Comparison of ENCODE assay signal across 18 cellular contexts in genomic region chr2:71461304-71461671, GRCh38. TPM values are rescaled to one million over a fixed set of nuclear protein-coding genes. Genes with fewer than 3 reads are reported as not detected.
DNase-seq lines count a peak whose midpoint lies in the region; ATAC-seq, FAIRE-seq and TF ChIP-seq lines count a peak whose summit lies in the region.
"Had no signal": no experiment of that assay in that cellular context is flagged by ENCODE, and none has a peak within 500 bp of the region (broad histone marks: within the 10 kb centered on the region; RNA-seq: fewer than 3 reads in every experiment).

No MANE protein-coding gene starts in this region.

- H3K4ac ChIP-seq in mesenchymal stem cell (ENCODE audit: low read depth in 1 of 2, low read length in 2 of 2): no peak overlapping the region

- intact Hi-C loops in left ventricle myocardium inferior (cut with micrococcal nuclease): loop anchor here (5.0 kb wide), 1 partner anchor 46 kb away; no protein-coding TSS in a partner anchor
- intact Hi-C loops in left ventricle myocardium superior (cut with micrococcal nuclease): loop anchor here (5.0 kb wide), 1 partner anchor 46 kb away; no protein-coding TSS in a partner anchor

- no peaks in the 10 kb centered on the region for H3K36me3 ChIP-seq in left ventricle myocardium inferior
- no peaks in the 10 kb centered on the region for H3K36me3 ChIP-seq in astrocyte (ENCODE audit: insufficient read depth, low read length)
- H3K36me3 ChIP-seq in mesenchymal stem cell (ENCODE audit: control insufficient read depth in 1 of 2, insufficient read depth in 2 of 2, low read depth in 1 of 2, low read length in 2 of 2): peaks cover 0 to 33% of the 10 kb centered on the region in 2 experiments

- H3K27me3 ChIP-seq in left ventricle myocardium inferior (ENCODE audit: low read depth): no peaks in the 10 kb centered on the region
- H3K27me3 ChIP-seq in astrocyte (ENCODE audit: insufficient read depth, low read length): peaks cover 13% of the 10 kb centered on the region
- peaks cover 0 to 57% of the 10 kb centered on the region in 2 experiments for H3K27me3 ChIP-seq in mesenchymal stem cell (ENCODE audit: control insufficient read depth in 1 of 2, insufficient read depth in 1 of 2, low read length in 2 of 2)

- H3K4me2 ChIP-seq in astrocyte (ENCODE audit: low read length) (no peak overlapping the region), mesenchymal stem cell (ENCODE audit: low read length, poor library complexity, severe bottlenecking) (no peak overlapping the region)

- DNase-seq in left ventricle myocardium inferior (no peak), left ventricle myocardium superior (no peak), astrocyte (ENCODE audit: low read depth) (no peak), mesenchymal stem cell (no peak), ureter (ENCODE audit: low spot score) (peak; percentile 27), ecto neural progenitor cell (ENCODE audit: low spot score) (no peak), HTR-8/SVneo (ENCODE audit: insufficient read length, low spot score) (no peak), NCI-H1436 treated with DMSO at 0.1 percent for 48 hours (lab: John Stamatoyannopoulos, UW) (no peak)
- DNase-seq: CD4-positive, CD25-positive, alpha-beta regulatory T cell; COR-L47; NCI-H1105; NCI-H1694 treated with DMSO at 0.1 percent for 48 hours; NCI-H510A; NCI-H774 had no signal

- H2BK15ac ChIP-seq in mesenchymal stem cell (ENCODE audit: low read depth, poor library complexity, severe bottlenecking): no peak overlapping the region

- no peak overlapping the region for H3K18ac ChIP-seq in mesenchymal stem cell (ENCODE audit: low read depth in 1 of 2, low read length in 2 of 2)

- H2BK120ac ChIP-seq in mesenchymal stem cell (ENCODE audit: low read depth, low read length): no peak overlapping the region

- H3K9me3 ChIP-seq in left ventricle myocardium inferior (replicated peaks) (no peaks in the 10 kb centered on the region), astrocyte (ENCODE audit: insufficient read depth, low read depth, low read length) (peaks cover 5% of the 10 kb centered on the region), mesenchymal stem cell (ENCODE audit: control insufficient read depth, low read length) (peaks cover 13% of the 10 kb centered on the region)

- peak overlapping the region; percentile 37 for H2AK5ac ChIP-seq in mesenchymal stem cell (ENCODE audit: low read length, severe bottlenecking)

- no peaks in the 10 kb centered on the region for H3K27me3 Mint-ChIP-seq in astrocyte (ENCODE audit: low read depth, unreplicated experiment)

- no peaks in the 10 kb centered on the region for H4K20me1 ChIP-seq in astrocyte (ENCODE audit: insufficient read depth, low read length)

- H3K27ac ChIP-seq in left ventricle myocardium inferior (replicated peaks): peak overlapping the region; percentile 91
- no peak overlapping the region for H3K27ac ChIP-seq in astrocyte (ENCODE audit: low read depth, low read length)
- peak overlapping the region; percentile 30 for H3K27ac ChIP-seq in mesenchymal stem cell (ENCODE audit: low read length, poor library complexity, severe bottlenecking)
- H3K27ac ChIP-seq: GM23248, RWPE1 had no signal

- peak overlapping the region; percentile 60 for H3K27ac Mint-ChIP-seq in astrocyte (ENCODE audit: unreplicated experiment)
- H3K27ac Mint-ChIP-seq: B cell; CD4-positive, CD25-positive, alpha-beta regulatory T cell had no signal

- H4K8ac ChIP-seq in mesenchymal stem cell (ENCODE audit: low read length): no peak overlapping the region

- no peak for FAIRE-seq in astrocyte (lab: Jason Lieb, UNC)
- FAIRE-seq in HTR-8/SVneo (lab: Jason Lieb, UNC): no peak
- FAIRE-seq: G401.6 had no signal

- TF ChIP-seq CTCF in left ventricle myocardium inferior (IDR thresholded peaks at IDR 0.05; ENCODE audit: borderline replicate concordance) (no peak), astrocyte (IDR thresholded peaks at IDR 0.05; ENCODE audit: insufficient read depth, low read depth, low read length) (no peak)

- H4K91ac ChIP-seq in mesenchymal stem cell (ENCODE audit: low read length): no peak overlapping the region

- peaks cover 50% of the 10 kb centered on the region for H3K4me1 Mint-ChIP-seq in astrocyte (ENCODE audit: low read depth, unreplicated experiment)
- H3K4me1 Mint-ChIP-seq: B cell had no signal

- H3K4me3 ChIP-seq in left ventricle myocardium inferior (no peak overlapping the region), astrocyte (ENCODE audit: insufficient read depth, low read depth, low read length) (no peak overlapping the region), mesenchymal stem cell (ENCODE audit: insufficient read depth in 1 of 2, low read depth in 1 of 2, low read length in 2 of 2) (no peak overlapping the region)
- H3K4me3 ChIP-seq: GM23248 had no signal

- H3K9me3 Mint-ChIP-seq in astrocyte (ENCODE audit: unreplicated experiment): no peaks in the 10 kb centered on the region

- H3K79me2 ChIP-seq in astrocyte (ENCODE audit: insufficient read depth, low read length): no peaks in the 10 kb centered on the region

- H3K79me1 ChIP-seq in mesenchymal stem cell (replicated peaks; ENCODE audit: low read length, poor library complexity, severe bottlenecking): peaks cover 24% of the 10 kb centered on the region

- H3K14ac ChIP-seq in mesenchymal stem cell (ENCODE audit: low read length in 2 of 2): no peak overlapping the region

- no peak overlapping the region for H2BK12ac ChIP-seq in mesenchymal stem cell (ENCODE audit: low read length in 2 of 2)

- H3K36me3 Mint-ChIP-seq in astrocyte (ENCODE audit: low read depth, unreplicated experiment): peaks cover 19% of the 10 kb centered on the region
- H3K36me3 Mint-ChIP-seq: CD4-positive, CD25-positive, alpha-beta regulatory T cell had no signal

- peaks cover 96% of the 10 kb centered on the region for H3K4me1 ChIP-seq in left ventricle myocardium inferior
- H3K4me1 ChIP-seq in astrocyte (ENCODE audit: insufficient read depth, low read length): peaks cover 36% of the 10 kb centered on the region
- H3K4me1 ChIP-seq in mesenchymal stem cell (ENCODE audit: control insufficient read depth, insufficient read depth, low read depth, low read length): peaks cover 59% of the 10 kb centered on the region

- H2BK5ac ChIP-seq in mesenchymal stem cell (ENCODE audit: low read depth, low read length, poor library complexity, severe bottlenecking): no peak overlapping the region

- WGBS in mesenchymal stem cell: 70% methylated on average over 5 of the region's 5 CpGs

- H2AFZ ChIP-seq in astrocyte (ENCODE audit: low read depth, low read length): no peak overlapping the region
- H2AFZ ChIP-seq in mesenchymal stem cell (ENCODE audit: low read depth, low read length): no peak overlapping the region
- H2AFZ ChIP-seq: GM23248 had no signal

- H3K4me3 Mint-ChIP-seq in astrocyte (ENCODE audit: unreplicated experiment): peak overlapping the region; percentile 30
- H3K4me3 Mint-ChIP-seq: B cell; CD4-positive, CD25-positive, alpha-beta regulatory T cell had no signal

- no peak for ATAC-seq in left ventricle myocardium superior

- H3K23ac ChIP-seq in mesenchymal stem cell (ENCODE audit: low read length in 2 of 2): no peak overlapping the region

- H3K9ac ChIP-seq in astrocyte (ENCODE audit: low read length): no peak overlapping the region
- no peak overlapping the region for H3K9ac ChIP-seq in mesenchymal stem cell (ENCODE audit: low read length)
- H3K9ac ChIP-seq: GM23248 had no signal

RNA-seq across cellular contexts. Expression of gene DYSF, which starts 7.9 kb away (rescaled TPM):
- total RNA-seq in left ventricle myocardium inferior (48.2 TPM), left ventricle myocardium superior (49.2 TPM), astrocyte (123 and 140 TPM in 2 replicates), ureter (15.2 TPM)
- polyA plus RNA-seq in mesenchymal stem cell (2013, experiment 1 of 2): 0.33 TPM
- polyA plus RNA-seq in mesenchymal stem cell (2013, experiment 2 of 2): 0.37 TPM
